ENCODE assay signal across 1 cellular context in the genomic region with DNA sequence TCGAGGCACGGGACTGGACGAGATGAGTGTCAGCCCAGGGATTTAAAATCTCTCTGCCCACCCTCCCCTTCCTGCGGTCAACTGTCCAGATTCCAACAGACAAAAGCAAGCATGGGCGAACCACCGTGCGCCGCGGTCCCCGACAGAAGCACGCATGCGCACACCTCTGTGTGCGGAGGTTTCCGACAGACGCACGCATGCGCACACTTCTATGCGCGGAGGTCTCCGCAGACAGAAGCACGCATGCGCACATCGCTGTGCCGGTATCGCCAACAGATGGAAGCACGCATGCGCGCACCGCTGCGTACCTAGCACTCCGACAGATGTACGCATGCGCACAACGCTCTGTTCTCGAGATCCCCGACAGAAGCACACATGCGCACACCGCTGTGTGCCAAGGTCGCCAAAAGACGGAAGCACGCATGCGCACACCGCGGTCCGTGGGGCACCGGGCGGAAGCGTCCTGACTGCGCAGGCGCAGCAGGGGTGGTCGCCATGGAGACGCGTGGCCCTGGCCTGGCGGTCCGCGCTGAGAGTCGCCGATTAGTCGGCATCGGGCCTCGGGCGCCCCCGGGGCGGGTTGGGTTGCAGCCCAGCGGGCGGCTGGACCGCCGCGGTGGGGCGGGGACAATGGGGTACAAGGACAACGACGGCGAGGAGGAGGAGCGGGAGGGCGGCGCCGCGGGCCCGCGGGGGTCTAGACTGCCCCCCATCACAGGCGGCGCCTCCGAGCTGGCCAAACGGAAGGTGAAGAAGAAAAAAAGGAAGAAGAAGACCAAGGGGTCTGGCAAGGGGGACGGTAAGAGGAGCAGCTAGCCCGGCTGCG.
TF ChIP-seq lines count a peak whose summit lies in the region.

No MANE protein-coding gene starts in this region.

TF ChIP-seq in SK-N-SH, 30 proteins besides CTCF, POLR2A, EP300 and RAD21 (continued from another document):
- TF ChIP-seq USF1 (IDR thresholded peaks at IDR 0.05; ENCODE audit: borderline replicate concordance, low read depth) (no peak), POLR2AphosphoS5 (IDR thresholded peaks at IDR 0.05; ENCODE audit: low read depth, low read length) (peak; percentile 63), TEAD4 (IDR thresholded peaks at IDR 0.05; ENCODE audit: borderline replicate concordance, insufficient read depth) (no peak), RCOR1 (IDR thresholded peaks at IDR 0.05; ENCODE audit: low read length) (no peak), GATA2 (CRISPR knock-in tag; IDR thresholded peaks at IDR 0.05) (no peak), ELF1 (IDR thresholded peaks at IDR 0.05) (peak; percentile 78), MXI1 (IDR thresholded peaks at IDR 0.05; ENCODE audit: low read depth, low read length) (peak; percentile 93), CHD2 (IDR thresholded peaks at IDR 0.05; ENCODE audit: low read length, partially characterized antibody) (no peak), MEF2A (IDR thresholded peaks at IDR 0.05; ENCODE audit: borderline replicate concordance, low read depth) (no peak), FOXM1 (IDR thresholded peaks at IDR 0.05; ENCODE audit: low read depth) (no peak), GABPA (IDR thresholded peaks at IDR 0.05; ENCODE audit: low read depth) (no peak), SMC3 (IDR thresholded peaks at IDR 0.05; ENCODE audit: low read depth, low read length) (0 out of 2 replicates have a peak, but pooled peaks have one; percentile 1)
- TF ChIP-seq, protein P1, sequence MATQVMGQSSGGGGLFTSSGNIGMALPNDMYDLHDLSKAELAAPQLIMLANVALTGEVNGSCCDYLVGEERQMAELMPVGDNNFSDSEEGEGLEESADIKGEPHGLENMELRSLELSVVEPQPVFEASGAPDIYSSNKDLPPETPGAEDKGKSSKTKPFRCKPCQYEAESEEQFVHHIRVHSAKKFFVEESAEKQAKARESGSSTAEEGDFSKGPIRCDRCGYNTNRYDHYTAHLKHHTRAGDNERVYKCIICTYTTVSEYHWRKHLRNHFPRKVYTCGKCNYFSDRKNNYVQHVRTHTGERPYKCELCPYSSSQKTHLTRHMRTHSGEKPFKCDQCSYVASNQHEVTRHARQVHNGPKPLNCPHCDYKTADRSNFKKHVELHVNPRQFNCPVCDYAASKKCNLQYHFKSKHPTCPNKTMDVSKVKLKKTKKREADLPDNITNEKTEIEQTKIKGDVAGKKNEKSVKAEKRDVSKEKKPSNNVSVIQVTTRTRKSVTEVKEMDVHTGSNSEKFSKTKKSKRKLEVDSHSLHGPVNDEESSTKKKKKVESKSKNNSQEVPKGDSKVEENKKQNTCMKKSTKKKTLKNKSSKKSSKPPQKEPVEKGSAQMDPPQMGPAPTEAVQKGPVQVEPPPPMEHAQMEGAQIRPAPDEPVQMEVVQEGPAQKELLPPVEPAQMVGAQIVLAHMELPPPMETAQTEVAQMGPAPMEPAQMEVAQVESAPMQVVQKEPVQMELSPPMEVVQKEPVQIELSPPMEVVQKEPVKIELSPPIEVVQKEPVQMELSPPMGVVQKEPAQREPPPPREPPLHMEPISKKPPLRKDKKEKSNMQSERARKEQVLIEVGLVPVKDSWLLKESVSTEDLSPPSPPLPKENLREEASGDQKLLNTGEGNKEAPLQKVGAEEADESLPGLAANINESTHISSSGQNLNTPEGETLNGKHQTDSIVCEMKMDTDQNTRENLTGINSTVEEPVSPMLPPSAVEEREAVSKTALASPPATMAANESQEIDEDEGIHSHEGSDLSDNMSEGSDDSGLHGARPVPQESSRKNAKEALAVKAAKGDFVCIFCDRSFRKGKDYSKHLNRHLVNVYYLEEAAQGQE (IDR thresholded peaks at IDR 0.05; ENCODE audit: low read depth, low read length): no peak
- TF ChIP-seq, protein P2, sequence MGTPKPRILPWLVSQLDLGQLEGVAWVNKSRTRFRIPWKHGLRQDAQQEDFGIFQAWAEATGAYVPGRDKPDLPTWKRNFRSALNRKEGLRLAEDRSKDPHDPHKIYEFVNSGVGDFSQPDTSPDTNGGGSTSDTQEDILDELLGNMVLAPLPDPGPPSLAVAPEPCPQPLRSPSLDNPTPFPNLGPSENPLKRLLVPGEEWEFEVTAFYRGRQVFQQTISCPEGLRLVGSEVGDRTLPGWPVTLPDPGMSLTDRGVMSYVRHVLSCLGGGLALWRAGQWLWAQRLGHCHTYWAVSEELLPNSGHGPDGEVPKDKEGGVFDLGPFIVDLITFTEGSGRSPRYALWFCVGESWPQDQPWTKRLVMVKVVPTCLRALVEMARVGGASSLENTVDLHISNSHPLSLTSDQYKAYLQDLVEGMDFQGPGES (IDR thresholded peaks at IDR 0.05; ENCODE audit: low read depth, low read length): no peak
- TF ChIP-seq, protein P3, sequence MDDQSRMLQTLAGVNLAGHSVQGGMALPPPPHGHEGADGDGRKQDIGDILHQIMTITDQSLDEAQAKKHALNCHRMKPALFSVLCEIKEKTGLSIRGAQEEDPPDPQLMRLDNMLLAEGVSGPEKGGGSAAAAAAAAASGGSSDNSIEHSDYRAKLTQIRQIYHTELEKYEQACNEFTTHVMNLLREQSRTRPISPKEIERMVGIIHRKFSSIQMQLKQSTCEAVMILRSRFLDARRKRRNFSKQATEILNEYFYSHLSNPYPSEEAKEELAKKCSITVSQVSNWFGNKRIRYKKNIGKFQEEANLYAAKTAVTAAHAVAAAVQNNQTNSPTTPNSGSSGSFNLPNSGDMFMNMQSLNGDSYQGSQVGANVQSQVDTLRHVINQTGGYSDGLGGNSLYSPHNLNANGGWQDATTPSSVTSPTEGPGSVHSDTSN (IDR thresholded peaks at IDR 0.05): no peak
TF ChIP-seq in SK-N-SH: peak in this region for 7.
